ENCODE assay signal across 9 cellular contexts in genomic region chr5:59037453-59038168, GRCh38.
DNase-seq lines count a peak whose midpoint lies in the region; ATAC-seq and TF ChIP-seq lines count a peak whose summit lies in the region.
"Had no signal": no experiment of that assay in that cellular context is flagged by ENCODE, and none has a peak within 500 bp of the region (broad histone marks: within the 10 kb centered on the region; RNA-seq: fewer than 3 reads in every experiment).

No MANE protein-coding gene starts in this region.

- no peaks in the 10 kb centered on the region for H3K9me3 Mint-ChIP-seq in IgD-negative memory B cell
- H3K9me3 Mint-ChIP-seq in natural killer cell treated with Interleukin-12 subunit alpha and Interleukin-12 subunit beta and Interleukin-15 and Interleukin-18, amount 100 ng/mL, for 72 hours, result no peaks in the 10 kb centered on the region

- H3K4me1 ChIP-seq in BE2C, result peaks cover 14% of the 10 kb centered on the region; the same call in 1 of the 2 replicates

- H3K4me3 ChIP-seq in BE2C (ENCODE audit: low read depth, low read length) (peak overlapping the region; percentile 95), choroid plexus epithelial cell (ENCODE audit: low read depth, low read length) (peak overlapping the region; percentile 80)

- peaks cover 2% of the 10 kb centered on the region for H3K27me3 Mint-ChIP-seq in IgD-negative memory B cell
- H3K27me3 Mint-ChIP-seq in natural killer cell treated with Interleukin-12 subunit alpha and Interleukin-12 subunit beta and Interleukin-15 and Interleukin-18, amount 100 ng/mL, for 72 hours, result no peaks in the 10 kb centered on the region

- no peaks in the 10 kb centered on the region for H3K27me3 ChIP-seq in BE2C

- TF ChIP-seq CTCF in BE2C (IDR thresholded peaks at IDR 0.05; ENCODE audit: low read depth, low read length), result no peak
- TF ChIP-seq CTCF in choroid plexus epithelial cell (conservative IDR thresholded peaks at IDR 0.05; ENCODE audit: low read depth, low read length), result no peak

- peaks cover 7% of the 10 kb centered on the region for H3K36me3 ChIP-seq in BE2C

- ATAC-seq in natural killer cell treated with Interleukin-12 subunit alpha and Interleukin-12 subunit beta and Interleukin-15 and Interleukin-18, amount 100 ng/mL, for 72 hours, result no peak
- no peak for ATAC-seq in HG03460 (IDR thresholded peaks at IDR 0.05; ENCODE audit: unreplicated experiment)

- peak overlapping the region in 2 of 3 donors; percentile 36 to 45 for H3K27ac Mint-ChIP-seq in IgD-negative memory B cell
- H3K27ac Mint-ChIP-seq in natural killer cell treated with Interleukin-12 subunit alpha and Interleukin-12 subunit beta and Interleukin-15 and Interleukin-18, amount 100 ng/mL, for 72 hours, result peak overlapping the region; percentile 81 to 95

- H3K9me3 ChIP-seq in BE2C, result no peaks in the 10 kb centered on the region

- DNase-seq in BE2C (no peak), choroid plexus epithelial cell (ENCODE audit: low read depth) (peak; percentile 30), T-helper 9 cell (no peak), AG08396 (ENCODE audit: low spot score) (no peak)
- no peak for DNase-seq in natural killer cell treated with Interleukin-12 subunit alpha and Interleukin-12 subunit beta and Interleukin-15 and Interleukin-18, amount 100 ng/mL, for 72 hours (ENCODE audit: low spot score)
- no peak for DNase-seq in activated effector memory CD4-positive, alpha-beta T cell treated with Interleukin-2 at 50 U/mL for 16 hours
- DNase-seq: NCI-H2029 had no signal

- H3K4me3 Mint-ChIP-seq in IgD-negative memory B cell, result peak overlapping the region; percentile 33 to 97 (median 86)
- peak overlapping the region; percentile 98 for H3K4me3 Mint-ChIP-seq in natural killer cell treated with Interleukin-12 subunit alpha and Interleukin-12 subunit beta and Interleukin-15 and Interleukin-18, amount 100 ng/mL, for 72 hours

- H3K36me3 Mint-ChIP-seq in IgD-negative memory B cell, result peaks cover 5% of the 10 kb centered on the region
- H3K36me3 Mint-ChIP-seq in natural killer cell treated with Interleukin-12 subunit alpha and Interleukin-12 subunit beta and Interleukin-15 and Interleukin-18, amount 100 ng/mL, for 72 hours, result peaks cover 11% of the 10 kb centered on the region

- peaks cover 12 to 30% (median 16%) of the 10 kb centered on the region in 3 donors for H3K4me1 Mint-ChIP-seq in IgD-negative memory B cell
- peaks cover 46 to 75% of the 10 kb centered on the region in 2 donors for H3K4me1 Mint-ChIP-seq in natural killer cell treated with Interleukin-12 subunit alpha and Interleukin-12 subunit beta and Interleukin-15 and Interleukin-18, amount 100 ng/mL, for 72 hours (ENCODE audit: low read depth in 2 of 2)
